ENCODE assay signal across 1 cellular context in the genomic region with DNA sequence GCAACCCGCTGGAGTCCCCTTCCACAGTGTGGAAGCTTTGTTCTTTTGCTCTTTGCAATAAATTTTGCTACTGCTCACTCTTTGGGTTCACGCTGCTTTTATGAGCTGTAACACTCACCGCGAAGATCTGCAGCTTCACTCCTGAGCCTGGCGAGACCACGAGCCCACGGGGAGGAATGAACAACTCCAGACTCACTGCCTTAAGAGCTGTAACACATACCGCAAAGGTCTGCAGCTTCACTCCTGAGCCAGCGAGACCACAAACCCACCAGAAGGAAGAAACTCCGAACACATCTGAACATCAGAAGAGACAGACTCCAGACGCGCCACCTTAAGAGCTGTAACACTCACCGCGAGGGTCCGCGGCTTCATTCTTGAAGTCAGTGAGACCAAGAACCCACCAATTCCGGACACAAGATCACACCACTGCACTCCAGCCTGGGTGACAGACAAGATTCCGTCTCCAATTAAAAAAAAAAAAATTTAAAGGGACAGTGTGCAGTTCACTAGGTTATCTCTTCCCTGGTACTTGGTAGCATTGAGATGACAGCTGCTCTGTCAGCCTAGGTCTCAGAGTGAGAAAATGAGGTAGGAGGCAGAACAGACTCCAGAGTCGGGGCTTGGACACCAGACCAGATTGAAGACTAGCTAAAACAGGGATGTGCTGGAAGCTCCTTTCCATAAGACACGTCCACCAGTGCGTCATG.
TF ChIP-seq lines count a peak whose summit lies in the region.

No MANE protein-coding gene starts in this region.

TF ChIP-seq in K562, 482 proteins besides CTCF, POLR2A, EP300 and RAD21:
- TF ChIP-seq, protein P1, sequence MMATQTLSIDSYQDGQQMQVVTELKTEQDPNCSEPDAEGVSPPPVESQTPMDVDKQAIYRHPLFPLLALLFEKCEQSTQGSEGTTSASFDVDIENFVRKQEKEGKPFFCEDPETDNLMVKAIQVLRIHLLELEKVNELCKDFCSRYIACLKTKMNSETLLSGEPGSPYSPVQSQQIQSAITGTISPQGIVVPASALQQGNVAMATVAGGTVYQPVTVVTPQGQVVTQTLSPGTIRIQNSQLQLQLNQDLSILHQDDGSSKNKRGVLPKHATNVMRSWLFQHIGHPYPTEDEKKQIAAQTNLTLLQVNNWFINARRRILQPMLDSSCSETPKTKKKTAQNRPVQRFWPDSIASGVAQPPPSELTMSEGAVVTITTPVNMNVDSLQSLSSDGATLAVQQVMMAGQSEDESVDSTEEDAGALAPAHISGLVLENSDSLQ (IDR thresholded peaks at IDR 0.05): peak; percentile 41; the same call in 1 of the 2 replicates
